14 cellular contexts compared by ENCODE assay signal in genomic region chr17:58788199-58788598, GRCh38. TPM values are rescaled to one million over a fixed set of nuclear protein-coding genes. Genes with fewer than 3 reads are reported as not detected.
A peak's percentile ranks its signal among the peaks of the same experiment; 100 is the strongest.
DNase-seq lines count a peak whose midpoint lies in the region; ATAC-seq and TF ChIP-seq lines count a peak whose summit lies in the region.
"Had no signal": no experiment of that assay in that cellular context is flagged by ENCODE, and none has a peak within 500 bp of the region (broad histone marks: within the 10 kb centered on the region; RNA-seq: fewer than 3 reads in every experiment).

No MANE protein-coding gene starts in this region.

- TF ChIP-seq CTCF in left lung (IDR thresholded peaks at IDR 0.05): no peak

- H3K4me1 ChIP-seq in left lung: no peaks in the 10 kb centered on the region
- H3K4me1 ChIP-seq: BLaER1 had no signal

- ATAC-seq in left lung (peak; percentile 91), GM21717 (IDR thresholded peaks at IDR 0.05; ENCODE audit: unreplicated experiment) (no peak), HG02798 (IDR thresholded peaks at IDR 0.05; ENCODE audit: poor library complexity, unreplicated experiment) (no peak)

- H3K9me3 ChIP-seq in left lung: no peaks in the 10 kb centered on the region
- H3K9me3 ChIP-seq: BLaER1 had no signal

- no peak overlapping the region for H3K4me3 ChIP-seq in left lung
- H3K4me3 ChIP-seq: BLaER1 had no signal

- no peaks in the 10 kb centered on the region for H3K36me3 ChIP-seq in left lung
- H3K36me3 ChIP-seq: BLaER1 had no signal

- H3K27ac ChIP-seq in left lung: no peak overlapping the region
- H3K27ac ChIP-seq: 22Rv1, BLaER1 had no signal

- DNase-seq in DMS79 treated with DMSO at 0.1 percent for 48 hours (lab: John Stamatoyannopoulos, UW) (peak; percentile 1), DMS79 (lab: John Stamatoyannopoulos, UW) (no peak), NCI-H524 (lab: John Stamatoyannopoulos, UW) (peak; percentile 6 to 35), NCI-H524 treated with DMSO at 0.1 percent for 48 hours (lab: John Stamatoyannopoulos, UW) (no peak), left lung (no peak), nucleus accumbens (lab: John Stamatoyannopoulos, UW) (no peak)
- DNase-seq: CD4-positive, alpha-beta memory T cell; GOT3; H7 had no signal

- intact Hi-C loops in left lung (cut with DNase I): no loop called here

- no peaks in the 10 kb centered on the region for H3K27me3 ChIP-seq in left lung
- H3K27me3 ChIP-seq: BLaER1 had no signal

RNA-seq across cellular contexts. Expression of gene PPM1E, which starts 32.5 kb away (rescaled TPM):
- total RNA-seq in left lung: under 1 TPM; 0.21 to 0.23 TPM
- total RNA-seq: CD4-positive, alpha-beta memory T cell; HT-29 had no signal

Comparison
In these comparisons a context has a peak if more than half of its experiments do, and no peak if none do; other contexts are left out.
1. DNase-seq: peak in DMS79 treated with DMSO at 0.1 percent for 48 hours (single experiment) and NCI-H524 (2 of 2); none in DMS79 (single experiment), NCI-H524 treated with DMSO at 0.1 percent for 48 hours (single experiment), left lung (0 of 2) and nucleus accumbens (0 of 56).